In genomic region chr17:34222732-34223486, GRCh38 we compare ENCODE assay signal across 24 cellular contexts. TPM values are rescaled to one million over a fixed set of nuclear protein-coding genes. Genes with fewer than 3 reads are reported as not detected.
"Had no signal": no experiment of that assay in that cellular context is flagged by ENCODE, and none has a peak within 500 bp of the region (broad histone marks: within the 10 kb centered on the region; RNA-seq: fewer than 3 reads in every experiment).

No MANE protein-coding gene starts in this region.

- H3K9me3 ChIP-seq: heart left ventricle, left ventricle myocardium inferior, right atrium auricular region, suprapubic skin, transverse colon, vagina had no signal

- H3K9me3 Mint-ChIP-seq: activated CD4-positive, alpha-beta T cell treated with anti-CD3 and anti-CD28 coated beads, Interleukin-2, amount 10 ng/mL, durations not matched to agents 24 days and 14 days; activated CD8-positive, alpha-beta T cell treated with anti-CD3 and anti-CD28 coated beads for 36 hours; activated naive CD8-positive, alpha-beta T cell treated with anti-CD3 and anti-CD28 coated beads, Interleukin-2, amount 10 ng/mL, durations not matched to agents 7 days and 5 days; activated T-helper 17 cell treated with anti-CD3 and anti-CD28 coated beads, Interleukin-2, amount 50 U/mL, for 72 hours; stimulated activated naive CD8-positive, alpha-beta T cell treated with anti-CD3 and anti-CD28 coated beads, Interleukin-15, amount 100 ng/mL, for 72 hours had no signal

- FAIRE-seq: frontal cortex, small intestine had no signal

- H3K36me3 Mint-ChIP-seq: activated naive CD8-positive, alpha-beta T cell treated with anti-CD3 and anti-CD28 coated beads, Interleukin-2, amount 10 ng/mL, durations not matched to agents 7 days and 5 days had no signal

- H3K4me1 Mint-ChIP-seq: activated CD4-positive, alpha-beta T cell treated with anti-CD3 and anti-CD28 coated beads, Interleukin-2, amount 10 ng/mL, durations not matched to agents 24 days and 14 days; activated naive CD8-positive, alpha-beta T cell treated with anti-CD3 and anti-CD28 coated beads, Interleukin-2, amount 10 ng/mL, durations not matched to agents 7 days and 5 days; activated T-helper 17 cell treated with anti-CD3 and anti-CD28 coated beads, Interleukin-2, amount 50 U/mL, for 72 hours; stimulated activated naive CD8-positive, alpha-beta T cell treated with anti-CD3 and anti-CD28 coated beads, Interleukin-15, amount 100 ng/mL, for 72 hours had no signal

- H3K27me3 ChIP-seq: cardiac muscle cell, heart left ventricle, right atrium auricular region, suprapubic skin, transverse colon, vagina had no signal

- H3K27ac Mint-ChIP-seq: activated CD4-positive, alpha-beta T cell treated with anti-CD3 and anti-CD28 coated beads, Interleukin-2, amount 10 ng/mL, durations not matched to agents 24 days and 14 days; activated CD8-positive, alpha-beta T cell treated with anti-CD3 and anti-CD28 coated beads for 36 hours; activated naive CD8-positive, alpha-beta T cell treated with anti-CD3 and anti-CD28 coated beads, Interleukin-2, amount 10 ng/mL, durations not matched to agents 7 days and 5 days; activated T-helper 17 cell treated with anti-CD3 and anti-CD28 coated beads, Interleukin-2, amount 50 U/mL, for 72 hours; progenitor cell of endocrine pancreas; stimulated activated naive CD8-positive, alpha-beta T cell treated with anti-CD3 and anti-CD28 coated beads, Interleukin-15, amount 100 ng/mL, for 72 hours had no signal

- H3K4me3 Mint-ChIP-seq: activated CD4-positive, alpha-beta T cell treated with anti-CD3 and anti-CD28 coated beads, Interleukin-2, amount 10 ng/mL, durations not matched to agents 24 days and 14 days; activated CD8-positive, alpha-beta T cell treated with anti-CD3 and anti-CD28 coated beads for 36 hours; activated naive CD8-positive, alpha-beta T cell treated with anti-CD3 and anti-CD28 coated beads, Interleukin-2, amount 10 ng/mL, durations not matched to agents 7 days and 5 days; activated T-helper 17 cell treated with anti-CD3 and anti-CD28 coated beads, Interleukin-2, amount 50 U/mL, for 72 hours; neural crest cell; stimulated activated naive CD8-positive, alpha-beta T cell treated with anti-CD3 and anti-CD28 coated beads, Interleukin-15, amount 100 ng/mL, for 72 hours had no signal

- H3K4me1 ChIP-seq: left ventricle myocardium inferior, right atrium auricular region, transverse colon, vagina had no signal

- H3K27ac ChIP-seq: cardiac muscle cell, dorsolateral prefrontal cortex, left ventricle myocardium inferior, right atrium auricular region, suprapubic skin, transverse colon, vagina had no signal

- H3K4me3 ChIP-seq: cardiac muscle cell, dorsolateral prefrontal cortex, heart left ventricle, left ventricle myocardium inferior, right atrium auricular region, suprapubic skin, transverse colon, vagina had no signal

- H3K36me3 ChIP-seq: cardiac muscle cell, heart left ventricle, left ventricle myocardium inferior, right atrium auricular region, suprapubic skin, transverse colon, vagina had no signal

- DNase-seq: activated CD4-positive, alpha-beta T cell treated with anti-CD3 and anti-CD28 coated beads, Interleukin-2, amount 10 ng/mL, durations not matched to agents 24 days and 14 days; activated CD8-positive, alpha-beta T cell treated with anti-CD3 and anti-CD28 coated beads for 36 hours; activated naive CD4-positive, alpha-beta T cell treated with Interleukin-2 at 50 U/mL for 16 hours; activated naive CD8-positive, alpha-beta T cell treated with anti-CD3 and anti-CD28 coated beads, Interleukin-2, amount 10 ng/mL, durations not matched to agents 7 days and 5 days; activated T-cell treated with anti-CD3 and anti-CD28 coated beads, Interleukin-2, amount 50 U/mL, for 1 hour; amygdala; dorsolateral prefrontal cortex; heart left ventricle; left ventricle myocardium inferior; small intestine; stimulated activated CD4-positive, alpha-beta T cell treated with anti-CD3 and anti-CD28 coated beads, Interleukin-15, amount 100 ng/mL, for 24 hours; stimulated activated CD4-positive, alpha-beta T cell treated with anti-CD3 and anti-CD28 coated beads, Interleukin-4, amount 100 ng/mL, for 1 hour; stimulated activated naive CD8-positive, alpha-beta T cell treated with anti-CD3 and anti-CD28 coated beads, Interleukin-15, amount 100 ng/mL, for 72 hours; T1000; transverse colon had no signal

RNA-seq across cellular contexts. Expression of gene CCL2, which starts 32.2 kb away (rescaled TPM):
- total RNA-seq: activated CD8-positive, alpha-beta T cell treated with anti-CD3 and anti-CD28 coated beads for 36 hours; activated T-helper 17 cell treated with anti-CD3 and anti-CD28 coated beads, Interleukin-2, amount 50 U/mL, for 72 hours; progenitor cell of endocrine pancreas had no signal

RNA-seq across cellular contexts. Expression of gene CCL7, which starts 47.1 kb away (rescaled TPM):
- total RNA-seq: activated CD4-positive, alpha-beta T cell treated with anti-CD3 and anti-CD28 coated beads, Interleukin-2, amount 10 ng/mL, durations not matched to agents 24 days and 14 days; activated CD8-positive, alpha-beta T cell treated with anti-CD3 and anti-CD28 coated beads for 36 hours; activated naive CD8-positive, alpha-beta T cell treated with anti-CD3 and anti-CD28 coated beads, Interleukin-2, amount 10 ng/mL, durations not matched to agents 7 days and 5 days; activated T-helper 17 cell treated with anti-CD3 and anti-CD28 coated beads, Interleukin-2, amount 50 U/mL, for 72 hours; cardiac muscle cell; frontal cortex; kidney epithelial cell; left ventricle myocardium inferior; neural crest cell; progenitor cell of endocrine pancreas; right atrium auricular region; transverse colon; vagina had no signal
- polyA plus RNA-seq: cardiac muscle cell had no signal
